Comparison of ENCODE assay signal across 8 cellular contexts in the genomic region with DNA sequence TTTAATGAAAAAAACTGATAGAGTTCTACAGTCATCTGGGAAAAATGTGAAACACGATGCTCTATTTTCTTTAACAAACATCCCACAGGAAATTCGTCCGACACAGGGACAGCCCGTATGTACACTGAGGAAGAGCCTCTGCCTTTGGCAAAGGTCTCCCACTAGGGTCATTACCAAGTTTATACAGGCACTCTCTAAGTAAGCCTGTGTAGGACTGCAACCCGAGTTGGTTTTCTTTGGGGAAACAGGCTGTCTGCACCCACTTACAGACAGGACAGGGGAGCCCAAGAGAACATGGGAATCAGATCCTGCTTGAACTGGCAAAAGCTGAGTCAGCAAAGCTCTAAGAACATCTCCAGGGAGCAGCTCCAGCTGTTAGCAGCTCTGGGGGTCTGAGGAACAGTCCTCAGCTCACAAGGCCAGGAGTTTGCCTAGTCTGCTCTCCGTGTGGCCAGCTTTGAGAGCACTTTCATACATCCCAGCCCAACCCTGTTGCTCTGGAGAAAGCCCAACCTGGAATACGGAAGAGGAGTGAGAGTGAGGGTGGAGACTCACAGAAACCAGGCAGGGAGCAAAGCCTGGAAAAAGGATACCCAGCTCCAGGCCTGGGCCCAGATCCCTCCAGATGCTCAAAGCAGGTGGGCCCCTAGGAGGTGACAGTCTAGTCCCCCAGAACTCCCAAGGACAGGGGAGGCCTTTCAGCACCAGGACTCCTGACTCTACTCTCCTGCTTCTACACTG. TPM values are rescaled to one million over a fixed set of nuclear protein-coding genes. Genes with fewer than 3 reads are reported as not detected.
DNase-seq lines count a peak whose midpoint lies in the region; ATAC-seq and TF ChIP-seq lines count a peak whose summit lies in the region.

No MANE protein-coding gene starts in this region.

- H3K9me3 ChIP-seq in PC-3 (ENCODE audit: low read length), result no peaks in the 10 kb centered on the region
- no peaks in the 10 kb centered on the region for H3K9me3 ChIP-seq in tibial artery
- no peaks in the 10 kb centered on the region for H3K9me3 ChIP-seq in WERI-Rb-1 (ENCODE audit: severe bottlenecking)

- H3K9me2 ChIP-seq in PC-3 (replicated peaks; ENCODE audit: low read length), result no peaks in the 10 kb centered on the region

- H3K4me3 ChIP-seq in PC-3 (ENCODE audit: low read length), result peak overlapping the region; percentile 78
- peak overlapping the region; percentile 67 to 97 for H3K4me3 ChIP-seq in tibial artery
- no peak overlapping the region for H3K4me3 ChIP-seq in WERI-Rb-1 (ENCODE audit: low read depth, low read length)

- no TSS peak for BruUV-seq in PC-3 (replicated peaks; lab: Mats Ljungman, UMichigan)

- no peaks in the 10 kb centered on the region for H3K27me3 Mint-ChIP-seq in activated CD4-positive, alpha-beta T cell treated with anti-CD3 and anti-CD28 coated beads, Interleukin-2, amount 10 ng/mL, durations not matched to agents 24 days and 14 days

- peak overlapping the region; percentile 62 for H3K9ac ChIP-seq in PC-3 (ENCODE audit: low read length)

- CTCF ChIA-PET in PC-3 (lab: Charles Lee), result no interaction called here

- no peak for DNase-seq in activated CD4-positive, alpha-beta T cell treated with anti-CD3 and anti-CD28 coated beads, Interleukin-2, amount 10 ng/mL, durations not matched to agents 24 days and 14 days
- no peak for DNase-seq in activated CD4-positive, alpha-beta T cell treated with anti-CD3 and anti-CD28 coated beads, Interleukin-2, amount 50 U/mL, for 1 hour
- DNase-seq in PC-3 (peak; percentile 75), dermis microvascular lymphatic vessel endothelial cell (ENCODE audit: low read depth in 2 of 2) (peak; percentile 80 to 93), lung microvascular endothelial cell (ENCODE audit: low read depth in 2 of 2) (peak; percentile 87 to 92), tibial artery (peak; percentile 71 to 82), NCI-H1048 (lab: John Stamatoyannopoulos, UW) (no peak), WERI-Rb-1 (no peak)

- peaks cover 11% of the 10 kb centered on the region for H3K36me3 Mint-ChIP-seq in activated CD4-positive, alpha-beta T cell treated with anti-CD3 and anti-CD28 coated beads, Interleukin-2, amount 10 ng/mL, durations not matched to agents 24 days and 14 days (ENCODE audit: low read depth)

- intact Hi-C loops in activated CD4-positive, alpha-beta T cell treated with anti-CD3 and anti-CD28 coated beads, Interleukin-2, amount 10 ng/mL, durations not matched to agents 24 days and 14 days (cut with micrococcal nuclease), result loop anchor here (2.0 kb wide), 1 partner anchor 33 kb away; no protein-coding TSS in a partner anchor
- intact Hi-C loops in PC-3 (cut with micrococcal nuclease) (loop anchor here (10.0 kb wide), 1 partner anchor 71 kb away; no protein-coding TSS in a partner anchor), tibial artery (cut with DNase I; ENCODE audit: low total_unique reads) (loop anchor here (5.0 kb wide), 1 partner anchor 83 kb away; no protein-coding TSS in a partner anchor)

- H3K4me2 ChIP-seq in PC-3 (ENCODE audit: low read length), result peak overlapping the region; percentile 97

- H3K27ac Mint-ChIP-seq in activated CD4-positive, alpha-beta T cell treated with anti-CD3 and anti-CD28 coated beads, Interleukin-2, amount 10 ng/mL, durations not matched to agents 24 days and 14 days, result peak overlapping the region; percentile 65

- peak overlapping the region; percentile 97 for H3K4me3 Mint-ChIP-seq in activated CD4-positive, alpha-beta T cell treated with anti-CD3 and anti-CD28 coated beads, Interleukin-2, amount 10 ng/mL, durations not matched to agents 24 days and 14 days

- H3K36me3 ChIP-seq in PC-3 (ENCODE audit: low read depth, low read length) (no peaks in the 10 kb centered on the region), tibial artery (no peaks in the 10 kb centered on the region), WERI-Rb-1 (peaks cover 4% of the 10 kb centered on the region)

- no peaks in the 10 kb centered on the region for H4K20me1 ChIP-seq in PC-3 (ENCODE audit: low read length)

- H3F3A ChIP-seq in PC-3 (ENCODE audit: low read length, unreplicated experiment), result no peaks in the 10 kb centered on the region

- peaks cover 16% of the 10 kb centered on the region for H3K4me1 ChIP-seq in PC-3 (ENCODE audit: insufficient read depth, low read length)
- peaks cover 0 to 66% (median 45%) of the 10 kb centered on the region in 4 donors for H3K4me1 ChIP-seq in tibial artery

- peaks cover 47% of the 10 kb centered on the region for H3K4me1 Mint-ChIP-seq in activated CD4-positive, alpha-beta T cell treated with anti-CD3 and anti-CD28 coated beads, Interleukin-2, amount 10 ng/mL, durations not matched to agents 24 days and 14 days

- H2AFZ ChIP-seq in PC-3 (ENCODE audit: low read length), result peak overlapping the region; percentile 45

- POLR2A ChIA-PET in PC-3 (lab: Charles Lee; ENCODE audit: unreplicated experiment), result no interaction called here

- H3K27me3 ChIP-seq in PC-3 (ENCODE audit: low read length) (no peaks in the 10 kb centered on the region), tibial artery (no peaks in the 10 kb centered on the region), WERI-Rb-1 (ENCODE audit: insufficient read depth, low read depth, severe bottlenecking) (no peaks in the 10 kb centered on the region)

- TF ChIP-seq CTCF in PC-3 (conservative IDR thresholded peaks at IDR 0.05; ENCODE audit: low read depth, low read length) (no peak), tibial artery (IDR thresholded peaks at IDR 0.05) (peak in 1 of 2 experiments; percentile 3), WERI-Rb-1 (IDR thresholded peaks at IDR 0.05; ENCODE audit: low read depth, low read length) (no peak)

- H3K9me3 Mint-ChIP-seq in activated CD4-positive, alpha-beta T cell treated with anti-CD3 and anti-CD28 coated beads, Interleukin-2, amount 10 ng/mL, durations not matched to agents 24 days and 14 days, result no peaks in the 10 kb centered on the region

- H3K27ac ChIP-seq in PC-3 (ENCODE audit: low read length) (peak overlapping the region; percentile 73), tibial artery (peak overlapping the region; percentile 82 to 95), WERI-Rb-1 (no peak overlapping the region)

- peaks cover 60% of the 10 kb centered on the region for H3K79me2 ChIP-seq in PC-3 (ENCODE audit: low read length)

- ATAC-seq in PC-3, result peak; percentile 53

RNA-seq across cellular contexts. Expression of a gene that starts 1.9 kb away (rescaled TPM):
- 56.8 and 62.3 TPM in 2 replicates for total RNA-seq in activated CD4-positive, alpha-beta T cell treated with anti-CD3 and anti-CD28 coated beads, Interleukin-2, amount 10 ng/mL, durations not matched to agents 24 days and 14 days
- total RNA-seq in PC-3 (2014; rRNA removed), result 12.6 and 19.0 TPM in 2 replicates
- total RNA-seq in dermis microvascular lymphatic vessel endothelial cell, result 28.2 and 41.1 TPM in 2 replicates
- 24.2 and 29.4 TPM in 2 replicates for total RNA-seq in lung microvascular endothelial cell

RNA-seq across cellular contexts. Expression of a gene that starts 16.7 kb away (rescaled TPM):
- total RNA-seq in activated CD4-positive, alpha-beta T cell treated with anti-CD3 and anti-CD28 coated beads, Interleukin-2, amount 10 ng/mL, durations not matched to agents 24 days and 14 days, result not detected in 2 replicates
- total RNA-seq in PC-3 (2014; rRNA removed), result not detected in 2 replicates
- total RNA-seq in dermis microvascular lymphatic vessel endothelial cell, result not detected in 2 replicates
- not detected in 2 replicates for total RNA-seq in lung microvascular endothelial cell

RNA-seq across cellular contexts. Expression of a gene that starts 55.6 kb away (rescaled TPM):
- total RNA-seq in activated CD4-positive, alpha-beta T cell treated with anti-CD3 and anti-CD28 coated beads, Interleukin-2, amount 10 ng/mL, durations not matched to agents 24 days and 14 days, result 1.2 and 1.5 TPM in 2 replicates
- total RNA-seq in PC-3 (2014; rRNA removed), result 7.3 and 10.4 TPM in 2 replicates
- total RNA-seq in dermis microvascular lymphatic vessel endothelial cell, result 2.2 and 2.9 TPM in 2 replicates
- total RNA-seq in lung microvascular endothelial cell, result 2.2 and 2.8 TPM in 2 replicates

Comparison
In these comparisons a context has a peak if more than half of its experiments do, and no peak if none do; other contexts are left out.
1. DNase-seq: peak in PC-3 (single experiment), dermis microvascular lymphatic vessel endothelial cell (2 of 2), lung microvascular endothelial cell (2 of 2) and tibial artery (2 of 2); none in activated CD4-positive, alpha-beta T cell treated with anti-CD3 and anti-CD28 coated beads, Interleukin-2, amount 10 ng/mL, durations not matched to agents 24 days and 14 days (single experiment), activated CD4-positive, alpha-beta T cell treated with anti-CD3 and anti-CD28 coated beads, Interleukin-2, amount 50 U/mL, for 1 hour (single experiment), NCI-H1048 (single experiment) and WERI-Rb-1 (single experiment).